Comparison of ENCODE assay signal across 2 cellular contexts in the genomic region with DNA sequence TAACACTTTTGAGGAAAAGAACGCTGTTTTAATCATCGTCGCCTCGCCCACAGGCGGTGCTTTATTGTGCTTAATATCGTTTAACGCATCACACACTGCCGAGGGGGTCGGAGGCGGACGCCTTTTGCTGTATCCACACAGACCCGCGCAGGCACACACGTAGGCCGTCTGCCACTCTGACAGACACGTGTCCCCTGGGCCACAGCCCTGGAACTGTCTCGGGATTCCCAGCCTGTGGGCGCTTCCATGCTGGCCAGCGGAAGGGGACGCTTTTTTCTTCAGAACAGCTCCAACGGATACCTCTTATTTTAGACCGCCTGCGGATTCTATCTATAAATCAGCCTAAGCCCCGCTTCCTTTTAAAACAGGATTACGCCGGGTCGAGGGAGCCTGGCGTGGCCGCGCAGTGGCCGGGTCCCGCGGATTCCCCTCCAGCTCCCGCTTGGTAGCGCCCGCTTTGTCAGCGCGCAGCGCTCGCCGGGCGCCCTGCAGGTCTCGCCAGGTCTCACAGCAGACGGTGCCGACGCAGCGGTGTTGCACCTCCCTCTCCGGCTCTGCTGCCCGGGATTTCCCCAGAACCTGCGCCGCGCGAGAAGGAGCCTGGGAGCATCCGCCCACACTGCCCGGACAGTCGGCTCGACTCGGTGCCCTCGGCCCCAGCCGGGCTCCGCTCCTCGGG.
TF ChIP-seq lines count a peak whose summit lies in the region.

A gene with protein sequence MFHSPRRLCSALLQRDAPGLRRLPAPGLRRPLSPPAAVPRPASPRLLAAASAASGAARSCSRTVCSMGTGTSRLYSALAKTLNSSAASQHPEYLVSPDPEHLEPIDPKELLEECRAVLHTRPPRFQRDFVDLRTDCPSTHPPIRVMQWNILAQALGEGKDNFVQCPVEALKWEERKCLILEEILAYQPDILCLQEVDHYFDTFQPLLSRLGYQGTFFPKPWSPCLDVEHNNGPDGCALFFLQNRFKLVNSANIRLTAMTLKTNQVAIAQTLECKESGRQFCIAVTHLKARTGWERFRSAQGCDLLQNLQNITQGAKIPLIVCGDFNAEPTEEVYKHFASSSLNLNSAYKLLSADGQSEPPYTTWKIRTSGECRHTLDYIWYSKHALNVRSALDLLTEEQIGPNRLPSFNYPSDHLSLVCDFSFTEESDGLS (plus strand): TSS at position 513 of the 679 bp plus-strand sequence. CDS start 201 bp downstream, outside the sequence.

TF ChIP-seq in IMR-90, 13 proteins besides CTCF, POLR2A, EP300 and RAD21:
- TF ChIP-seq BHLHE40 (IDR thresholded peaks at IDR 0.05; ENCODE audit: low read depth, low read length) (peak; percentile 98), MXI1 (IDR thresholded peaks at IDR 0.05; ENCODE audit: borderline replicate concordance, low read depth, low read length) (peak; percentile 93), CEBPB (IDR thresholded peaks at IDR 0.05; ENCODE audit: low read depth, low read length) (peak; percentile 35; the same call in 1 of the 2 replicates), RFX5 (IDR thresholded peaks at IDR 0.05; ENCODE audit: low read depth, low read length) (no peak), FOS (IDR thresholded peaks at IDR 0.05; ENCODE audit: low read depth, low read length) (no peak; the same call in 1 of the 2 replicates), MAFK (IDR thresholded peaks at IDR 0.05; ENCODE audit: low read depth, low read length) (no peak), MAZ (IDR thresholded peaks at IDR 0.05; ENCODE audit: borderline replicate concordance, low read depth, low read length) (no peak), CHD1 (IDR thresholded peaks at IDR 0.05; ENCODE audit: low read depth, low read length) (peak; percentile 97; the same call in 1 of the 2 replicates)
- TF ChIP-seq, protein P1, sequence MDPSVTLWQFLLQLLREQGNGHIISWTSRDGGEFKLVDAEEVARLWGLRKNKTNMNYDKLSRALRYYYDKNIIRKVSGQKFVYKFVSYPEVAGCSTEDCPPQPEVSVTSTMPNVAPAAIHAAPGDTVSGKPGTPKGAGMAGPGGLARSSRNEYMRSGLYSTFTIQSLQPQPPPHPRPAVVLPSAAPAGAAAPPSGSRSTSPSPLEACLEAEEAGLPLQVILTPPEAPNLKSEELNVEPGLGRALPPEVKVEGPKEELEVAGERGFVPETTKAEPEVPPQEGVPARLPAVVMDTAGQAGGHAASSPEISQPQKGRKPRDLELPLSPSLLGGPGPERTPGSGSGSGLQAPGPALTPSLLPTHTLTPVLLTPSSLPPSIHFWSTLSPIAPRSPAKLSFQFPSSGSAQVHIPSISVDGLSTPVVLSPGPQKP (IDR thresholded peaks at IDR 0.05; ENCODE audit: borderline replicate concordance, low read depth, low read length): no peak
- TF ChIP-seq, protein P2, sequence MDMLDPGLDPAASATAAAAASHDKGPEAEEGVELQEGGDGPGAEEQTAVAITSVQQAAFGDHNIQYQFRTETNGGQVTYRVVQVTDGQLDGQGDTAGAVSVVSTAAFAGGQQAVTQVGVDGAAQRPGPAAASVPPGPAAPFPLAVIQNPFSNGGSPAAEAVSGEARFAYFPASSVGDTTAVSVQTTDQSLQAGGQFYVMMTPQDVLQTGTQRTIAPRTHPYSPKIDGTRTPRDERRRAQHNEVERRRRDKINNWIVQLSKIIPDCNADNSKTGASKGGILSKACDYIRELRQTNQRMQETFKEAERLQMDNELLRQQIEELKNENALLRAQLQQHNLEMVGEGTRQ (IDR thresholded peaks at IDR 0.05; ENCODE audit: low read depth, low read length): peak; percentile 90

TF ChIP-seq in endothelial cell of umbilical vein, 7 proteins besides CTCF, POLR2A, EP300 and RAD21:
- peak; percentile 91 for TF ChIP-seq MAX (IDR thresholded peaks at IDR 0.05; ENCODE audit: insufficient read depth, insufficient read length)
- TF ChIP-seq EZH2 (IDR thresholded peaks at IDR 0.05; ENCODE audit: borderline replicate concordance, low read depth, low read length, severe bottlenecking): no peak
- TF ChIP-seq FOS (IDR thresholded peaks at IDR 0.05; ENCODE audit: borderline replicate concordance, insufficient read depth, low read length): no peak
- peak; percentile 86 for TF ChIP-seq MYC (IDR thresholded peaks at IDR 0.05; ENCODE audit: low read depth, low read length)
- TF ChIP-seq JUN (IDR thresholded peaks at IDR 0.05; ENCODE audit: borderline replicate concordance, insufficient read depth, insufficient read length, low read depth): no peak
- TF ChIP-seq GATA2 (IDR thresholded peaks at IDR 0.05; ENCODE audit: insufficient read depth, insufficient read length, low read depth, low read length): no peak
- TF ChIP-seq POLR2AphosphoS5 (IDR thresholded peaks at IDR 0.05; ENCODE audit: insufficient read depth, low read depth, low read length): peak; percentile 92
